In genomic region chr17:44219126-44219635, GRCh38 we compare ENCODE assay signal across 8 cellular contexts. TPM values are rescaled to one million over a fixed set of nuclear protein-coding genes. Genes with fewer than 3 reads are reported as not detected.
DNase-seq lines count a peak whose midpoint lies in the region; ATAC-seq and TF ChIP-seq lines count a peak whose summit lies in the region.

No MANE protein-coding gene starts in this region.

- peak; percentile 56 for TF ChIP-seq CTCF in WERI-Rb-1 (IDR thresholded peaks at IDR 0.05; ENCODE audit: low read depth, low read length)
- TF ChIP-seq CTCF in chondrocyte (IDR thresholded peaks at IDR 0.05) = peak; percentile 41
- peak; percentile 65 for TF ChIP-seq CTCF in liver (IDR thresholded peaks at IDR 0.05; ENCODE audit: low read depth, low read length, missing input control)

- H3K27me3 Mint-ChIP-seq in chondrocyte (ENCODE audit: low read depth) = no peaks in the 10 kb centered on the region

- H3K36me3 ChIP-seq in WERI-Rb-1 (peaks cover 48% of the 10 kb centered on the region), liver (ENCODE audit: control insufficient read depth in 4 of 4, insufficient read depth in 3 of 4, low read depth in 1 of 4, low read length in 3 of 4) (peaks cover 7 to 26% (median 23%) of the 10 kb centered on the region in 4 donors)

- H3K9me3 ChIP-seq in WERI-Rb-1 (ENCODE audit: severe bottlenecking) (no peaks in the 10 kb centered on the region), liver (ENCODE audit: control insufficient read depth in 4 of 4, low read length in 3 of 4) (no peaks in the 10 kb centered on the region)

- under 1% methylated on average over 79 of the region's 79 CpGs for WGBS in liver

- peak overlapping the region; percentile 99 for H3K27ac ChIP-seq in WERI-Rb-1
- H3K27ac ChIP-seq in liver (ENCODE audit: low read depth in 1 of 2, low read length in 2 of 2) = peak overlapping the region; percentile 93 to 94

- H3K27me3 ChIP-seq in WERI-Rb-1 (ENCODE audit: insufficient read depth, low read depth, severe bottlenecking) = no peaks in the 10 kb centered on the region
- no peaks in the 10 kb centered on the region for H3K27me3 ChIP-seq in liver (ENCODE audit: control insufficient read depth in 4 of 4, insufficient read depth in 4 of 4, low read length in 3 of 4)

- peak overlapping the region in 1 of 2 donors; percentile 72 for H3K9ac ChIP-seq in liver (ENCODE audit: low read depth in 1 of 2, low read length in 2 of 2)

- H3K27ac Mint-ChIP-seq in chondrocyte (ENCODE audit: unreplicated experiment) = no peak overlapping the region

- ATAC-seq in GM21825 (IDR thresholded peaks at IDR 0.05; ENCODE audit: unreplicated experiment) = peak; percentile 36

- H3K4me1 ChIP-seq in liver (ENCODE audit: control insufficient read depth in 4 of 4, insufficient read depth in 4 of 4, low read length in 3 of 4) = peaks cover 17 to 45% (median 39%) of the 10 kb centered on the region in 4 donors

- H3K4me3 Mint-ChIP-seq in chondrocyte (ENCODE audit: unreplicated experiment) = peak overlapping the region; percentile 22

- peaks cover 17% of the 10 kb centered on the region for H3K36me3 Mint-ChIP-seq in chondrocyte (ENCODE audit: low read depth)

- TF ChIP-seq RAD21 in liver (IDR thresholded peaks at IDR 0.05) = no peak

- H3K4me3 ChIP-seq in WERI-Rb-1 (ENCODE audit: low read depth, low read length) (peak overlapping the region; percentile 39), liver (ENCODE audit: low read depth in 1 of 3, low read length in 3 of 3) (peak overlapping the region in 2 of 3 donors; percentile 66 to 93)

- peaks cover 39% of the 10 kb centered on the region for H3K4me1 Mint-ChIP-seq in chondrocyte (ENCODE audit: low read depth)

- no peaks in the 10 kb centered on the region for H3K9me3 Mint-ChIP-seq in chondrocyte (ENCODE audit: low read depth)

- DNase-seq in DMS 273 (lab: John Stamatoyannopoulos, UW; ENCODE audit: unreplicated experiment) (peak; percentile 93), DMS 273 treated with DMSO at 0.1 percent for 48 hours (lab: John Stamatoyannopoulos, UW) (no peak), M059J (ENCODE audit: low read depth) (peak; percentile 59), WERI-Rb-1 (no peak), chondrocyte (ENCODE audit: low spot score) (no peak)
- peak; percentile 49 for DNase-seq in stimulated activated CD8-positive, alpha-beta memory T cell treated with anti-CD3 and anti-CD28 coated beads, Interleukin-12 subunit alpha, Interleukin-12 subunit beta, amount 100 ng/mL, for 1 hour (ENCODE audit: low read depth)

TF ChIP-seq in liver, 16 proteins besides CTCF, POLR2A, EP300 and RAD21:
- no peak for TF ChIP-seq JUND (IDR thresholded peaks at IDR 0.05)
- TF ChIP-seq, protein P1, sequence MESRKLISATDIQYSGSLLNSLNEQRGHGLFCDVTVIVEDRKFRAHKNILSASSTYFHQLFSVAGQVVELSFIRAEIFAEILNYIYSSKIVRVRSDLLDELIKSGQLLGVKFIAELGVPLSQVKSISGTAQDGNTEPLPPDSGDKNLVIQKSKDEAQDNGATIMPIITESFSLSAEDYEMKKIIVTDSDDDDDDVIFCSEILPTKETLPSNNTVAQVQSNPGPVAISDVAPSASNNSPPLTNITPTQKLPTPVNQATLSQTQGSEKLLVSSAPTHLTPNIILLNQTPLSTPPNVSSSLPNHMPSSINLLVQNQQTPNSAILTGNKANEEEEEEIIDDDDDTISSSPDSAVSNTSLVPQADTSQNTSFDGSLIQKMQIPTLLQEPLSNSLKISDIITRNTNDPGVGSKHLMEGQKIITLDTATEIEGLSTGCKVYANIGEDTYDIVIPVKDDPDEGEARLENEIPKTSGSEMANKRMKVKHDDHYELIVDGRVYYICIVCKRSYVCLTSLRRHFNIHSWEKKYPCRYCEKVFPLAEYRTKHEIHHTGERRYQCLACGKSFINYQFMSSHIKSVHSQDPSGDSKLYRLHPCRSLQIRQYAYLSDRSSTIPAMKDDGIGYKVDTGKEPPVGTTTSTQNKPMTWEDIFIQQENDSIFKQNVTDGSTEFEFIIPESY (IDR thresholded peaks at IDR 0.05) = no peak
- TF ChIP-seq SP1 (IDR thresholded peaks at IDR 0.05) = no peak
- TF ChIP-seq, protein P2, sequence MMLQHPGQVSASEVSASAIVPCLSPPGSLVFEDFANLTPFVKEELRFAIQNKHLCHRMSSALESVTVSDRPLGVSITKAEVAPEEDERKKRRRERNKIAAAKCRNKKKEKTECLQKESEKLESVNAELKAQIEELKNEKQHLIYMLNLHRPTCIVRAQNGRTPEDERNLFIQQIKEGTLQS (IDR thresholded peaks at IDR 0.05) = no peak
- TF ChIP-seq RXRA (IDR thresholded peaks at IDR 0.05) = no peak
- TF ChIP-seq NR2F2 (IDR thresholded peaks at IDR 0.05) = no peak
- TF ChIP-seq FOXA2 (IDR thresholded peaks at IDR 0.05) = no peak
- no peak for TF ChIP-seq GABPA (IDR thresholded peaks at IDR 0.05 in 1 of 2, conservative IDR thresholded peaks at IDR 0.05 in 1 of 2)
- TF ChIP-seq HNF4G (IDR thresholded peaks at IDR 0.05) = no peak
- TF ChIP-seq TAF1 (conservative IDR thresholded peaks at IDR 0.05) = no peak
- TF ChIP-seq EGR1 (IDR thresholded peaks at IDR 0.05; ENCODE audit: low read depth in 2 of 2) = no peak
- TF ChIP-seq FOXA1 (IDR thresholded peaks at IDR 0.05) = no peak
- no peak for TF ChIP-seq YY1 (IDR thresholded peaks at IDR 0.05)
- TF ChIP-seq HNF4A (conservative IDR thresholded peaks at IDR 0.05) = no peak
- TF ChIP-seq, protein P3, sequence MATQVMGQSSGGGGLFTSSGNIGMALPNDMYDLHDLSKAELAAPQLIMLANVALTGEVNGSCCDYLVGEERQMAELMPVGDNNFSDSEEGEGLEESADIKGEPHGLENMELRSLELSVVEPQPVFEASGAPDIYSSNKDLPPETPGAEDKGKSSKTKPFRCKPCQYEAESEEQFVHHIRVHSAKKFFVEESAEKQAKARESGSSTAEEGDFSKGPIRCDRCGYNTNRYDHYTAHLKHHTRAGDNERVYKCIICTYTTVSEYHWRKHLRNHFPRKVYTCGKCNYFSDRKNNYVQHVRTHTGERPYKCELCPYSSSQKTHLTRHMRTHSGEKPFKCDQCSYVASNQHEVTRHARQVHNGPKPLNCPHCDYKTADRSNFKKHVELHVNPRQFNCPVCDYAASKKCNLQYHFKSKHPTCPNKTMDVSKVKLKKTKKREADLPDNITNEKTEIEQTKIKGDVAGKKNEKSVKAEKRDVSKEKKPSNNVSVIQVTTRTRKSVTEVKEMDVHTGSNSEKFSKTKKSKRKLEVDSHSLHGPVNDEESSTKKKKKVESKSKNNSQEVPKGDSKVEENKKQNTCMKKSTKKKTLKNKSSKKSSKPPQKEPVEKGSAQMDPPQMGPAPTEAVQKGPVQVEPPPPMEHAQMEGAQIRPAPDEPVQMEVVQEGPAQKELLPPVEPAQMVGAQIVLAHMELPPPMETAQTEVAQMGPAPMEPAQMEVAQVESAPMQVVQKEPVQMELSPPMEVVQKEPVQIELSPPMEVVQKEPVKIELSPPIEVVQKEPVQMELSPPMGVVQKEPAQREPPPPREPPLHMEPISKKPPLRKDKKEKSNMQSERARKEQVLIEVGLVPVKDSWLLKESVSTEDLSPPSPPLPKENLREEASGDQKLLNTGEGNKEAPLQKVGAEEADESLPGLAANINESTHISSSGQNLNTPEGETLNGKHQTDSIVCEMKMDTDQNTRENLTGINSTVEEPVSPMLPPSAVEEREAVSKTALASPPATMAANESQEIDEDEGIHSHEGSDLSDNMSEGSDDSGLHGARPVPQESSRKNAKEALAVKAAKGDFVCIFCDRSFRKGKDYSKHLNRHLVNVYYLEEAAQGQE (IDR thresholded peaks at IDR 0.05) = no peak
- TF ChIP-seq, protein P4, sequence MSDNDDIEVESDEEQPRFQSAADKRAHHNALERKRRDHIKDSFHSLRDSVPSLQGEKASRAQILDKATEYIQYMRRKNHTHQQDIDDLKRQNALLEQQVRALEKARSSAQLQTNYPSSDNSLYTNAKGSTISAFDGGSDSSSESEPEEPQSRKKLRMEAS (IDR thresholded peaks at IDR 0.05) = no peak

RNA-seq across cellular contexts. Expression of gene UBTF, which starts 0.3 kb away (rescaled TPM):
- total RNA-seq in M059J (2014; rRNA removed; shearing (Covaris generic)) = 37.8 and 57.5 TPM in 2 replicates
- total RNA-seq in chondrocyte (62.1 to 108 TPM (median 62.9 TPM) in 3 replicates), liver (10 to 100 TPM; 27.2 to 39.6 TPM)
- polyA plus RNA-seq in liver = 10 to 100 TPM; 12.5 to 20.6 TPM

RNA-seq across cellular contexts. Expression of gene ATXN7L3, which starts 19.5 kb away (rescaled TPM):
- total RNA-seq in M059J (2014; rRNA removed; shearing (Covaris generic)) = 21.3 and 32.7 TPM in 2 replicates
- total RNA-seq in chondrocyte = 79.7 to 100 TPM (median 93.4 TPM) in 3 replicates
- total RNA-seq in liver = 10 to 100 TPM; 13.8 to 20.9 TPM
- polyA plus RNA-seq in liver = 10 to 100 TPM in 1 of 2 donors, 1 to 10 TPM in 1; 5.1 to 15.7 TPM

RNA-seq across cellular contexts. Expression of gene TMUB2, which starts 32.4 kb away (rescaled TPM):
- total RNA-seq in M059J (2014; rRNA removed; shearing (Covaris generic)) = 36.8 and 37.6 TPM in 2 replicates
- total RNA-seq in chondrocyte = 34.8 to 37.3 TPM (median 35.9 TPM) in 3 replicates
- total RNA-seq in liver = 10 to 100 TPM; 12.2 to 14.7 TPM
- polyA plus RNA-seq in liver = 10 to 100 TPM; 13.3 to 18.8 TPM

RNA-seq across cellular contexts. Expression of gene ASB16, which starts 48.7 kb away (rescaled TPM):
- total RNA-seq in M059J (2014; rRNA removed; shearing (Covaris generic)) = not detected in 2 replicates
- total RNA-seq in chondrocyte (not detected in 3 replicates), liver (under 1 TPM in 1 of 2 donors, not detected in 1; 0.37 TPM)
- polyA plus RNA-seq in liver = under 1 TPM; 0.02 to 0.08 TPM

RNA-seq across cellular contexts. Expression of gene SLC4A1, which starts 48.8 kb away (rescaled TPM):
- not detected in 2 replicates for total RNA-seq in M059J (2014; rRNA removed; shearing (Covaris generic))
- total RNA-seq in chondrocyte (not detected in 3 replicates), liver (1,000 to 10,000 TPM in 1 of 2 donors, not detected in 1; 1,478 TPM)
- polyA plus RNA-seq in liver = under 1 TPM in 1 of 2 donors, not detected in 1; 0.14 TPM

Comparison
In these comparisons a context has a peak if more than half of its experiments do, and no peak if none do; other contexts are left out.
1. DNase-seq: peak in DMS 273 (single experiment), M059J (single experiment) and stimulated activated CD8-positive, alpha-beta memory T cell treated with anti-CD3 and anti-CD28 coated beads, Interleukin-12 subunit alpha, Interleukin-12 subunit beta, amount 100 ng/mL, for 1 hour (single experiment); none in DMS 273 treated with DMSO at 0.1 percent for 48 hours (single experiment), WERI-Rb-1 (single experiment) and chondrocyte (single experiment).
2. Peak in every context shown above with its lines, with median percentiles within 50 percentile points of each other: CTCF ChIP-seq.